Comparison of ENCODE assay signal across 8 cellular contexts in the genomic region with DNA sequence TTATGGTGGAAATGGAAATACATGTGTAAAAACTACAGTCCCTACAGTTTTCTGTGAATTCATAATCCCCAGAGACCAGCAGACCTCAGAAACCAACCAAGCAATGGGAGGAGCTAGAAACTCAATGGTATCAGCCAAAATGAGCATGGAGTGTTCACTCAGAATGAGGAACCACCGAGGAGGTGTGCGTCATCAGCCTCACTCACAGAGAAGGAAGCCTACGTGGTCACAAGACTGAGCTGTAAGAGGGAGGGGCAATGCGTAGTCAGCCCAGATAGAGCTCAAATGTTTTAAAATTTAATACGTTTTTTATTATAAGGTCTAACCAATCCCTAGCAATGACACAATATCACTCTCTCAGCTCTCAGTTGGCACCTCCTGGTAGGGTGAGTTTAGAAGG. TPM values are rescaled to one million over a fixed set of nuclear protein-coding genes. Genes with fewer than 3 reads are reported as not detected.
DNase-seq lines count a peak whose midpoint lies in the region; ATAC-seq and TF ChIP-seq lines count a peak whose summit lies in the region.

No MANE protein-coding gene starts in this region.

- peaks cover 23% of the 10 kb centered on the region for H3K4me1 Mint-ChIP-seq in type B pancreatic cell (ENCODE audit: unreplicated experiment)
- peaks cover 3% of the 10 kb centered on the region for H3K4me1 Mint-ChIP-seq in endothelial cell (ENCODE audit: unreplicated experiment)

- peak; percentile 94 for ATAC-seq in GM19035 (IDR thresholded peaks at IDR 0.05; ENCODE audit: unreplicated experiment)
- peak; percentile 89 for ATAC-seq in HG03039 (IDR thresholded peaks at IDR 0.05; ENCODE audit: unreplicated experiment)
- peak; percentile 50 for ATAC-seq in Right ventricle myocardium superior (ENCODE audit: poor library complexity)

- DNase-seq in SKM-1 treated with dmso at 0.1 percent for 144 hours (lab: John Stamatoyannopoulos, UW; ENCODE audit: unreplicated experiment): peak; percentile 89
- DNase-seq in Right ventricle myocardium superior: peak; percentile 83
- peak; percentile 23 for DNase-seq in stimulated activated naive CD4-positive, alpha-beta T cell treated with Interleukin-2 at 50 U/mL for 16 hours (lab: John Stamatoyannopoulos, UW)
- DNase-seq in type B pancreatic cell (ENCODE audit: extremely low spot score, unreplicated experiment): no peak
- no peak for DNase-seq in endothelial cell (ENCODE audit: low spot score)
- no peak for DNase-seq in DMS153 (lab: John Stamatoyannopoulos, UW)

- H3K27me3 Mint-ChIP-seq in type B pancreatic cell: peaks cover 7% of the 10 kb centered on the region
- H3K27me3 Mint-ChIP-seq in endothelial cell (ENCODE audit: unreplicated experiment): peaks cover 2% of the 10 kb centered on the region

- H3K27ac Mint-ChIP-seq in type B pancreatic cell (no peak overlapping the region), endothelial cell (ENCODE audit: unreplicated experiment) (no peak overlapping the region)

- no peak for TF ChIP-seq CTCF in type B pancreatic cell (conservative IDR thresholded peaks at IDR 0.05)
- TF ChIP-seq CTCF in endothelial cell (IDR thresholded peaks at IDR 0.05; ENCODE audit: unreplicated experiment): no peak

- no peak overlapping the region for H3K4me3 Mint-ChIP-seq in type B pancreatic cell
- H3K4me3 Mint-ChIP-seq in endothelial cell (ENCODE audit: unreplicated experiment): no peak overlapping the region

- H3K36me3 Mint-ChIP-seq in type B pancreatic cell: no peaks in the 10 kb centered on the region
- no peaks in the 10 kb centered on the region for H3K36me3 Mint-ChIP-seq in endothelial cell (ENCODE audit: low read depth, unreplicated experiment)

- intact Hi-C loops in Right ventricle myocardium superior (cut with DNase I): no loop called here

- no peaks in the 10 kb centered on the region for H3K9me3 Mint-ChIP-seq in type B pancreatic cell
- H3K9me3 Mint-ChIP-seq in endothelial cell (ENCODE audit: unreplicated experiment): no peaks in the 10 kb centered on the region

RNA-seq across cellular contexts. Expression of a gene that starts 17.4 kb away (rescaled TPM):
- total RNA-seq in Right ventricle myocardium superior (1.4 TPM), type B pancreatic cell (ENCODE audit: low replicate concordance) (0.29 and 0.65 TPM in 2 replicates), endothelial cell (ENCODE audit: unreplicated experiment) (0.97 TPM)

RNA-seq across cellular contexts. Expression of a gene that starts 31.9 kb away (rescaled TPM):
- 39.8 TPM for total RNA-seq in Right ventricle myocardium superior
- total RNA-seq in type B pancreatic cell (ENCODE audit: low replicate concordance): 37.6 and 41.2 TPM in 2 replicates
- total RNA-seq in endothelial cell (ENCODE audit: unreplicated experiment): 48.6 TPM

Comparison
In these comparisons a context has a peak if more than half of its experiments do, and no peak if none do; other contexts are left out.
1. DNase-seq: peak in SKM-1 treated with dmso at 0.1 percent for 144 hours (single experiment), Right ventricle myocardium superior (single experiment) and stimulated activated naive CD4-positive, alpha-beta T cell treated with Interleukin-2 at 50 U/mL for 16 hours (single experiment); none in type B pancreatic cell (single experiment), endothelial cell (single experiment) and DMS153 (single experiment).
2. Peak in every context shown above with its lines, with median percentiles within 50 percentile points of each other: ATAC-seq.